8 cellular contexts compared by ENCODE assay signal in genomic region chr6:10111975-10112374, GRCh38.
"Had no signal": no experiment of that assay in that cellular context is flagged by ENCODE, and none has a peak within 500 bp of the region (broad histone marks: within the 10 kb centered on the region; RNA-seq: fewer than 3 reads in every experiment).

No MANE protein-coding gene starts in this region.

- ATAC-seq: GM12878 had no signal

- H3K4me3 ChIP-seq: GM12878 had no signal

- FAIRE-seq: G401.6, GM12878, GM12891, GM12892, GM18507, GM19239 had no signal

- DNase-seq: GDM1, GF-D8 had no signal
